Comparison of ENCODE assay signal across 11 cellular contexts in genomic region chr5:172078726-172079345, GRCh38.
DNase-seq lines count a peak whose midpoint lies in the region; ATAC-seq and TF ChIP-seq lines count a peak whose summit lies in the region.
"Had no signal": no experiment of that assay in that cellular context is flagged by ENCODE, and none has a peak within 500 bp of the region (broad histone marks: within the 10 kb centered on the region; RNA-seq: fewer than 3 reads in every experiment).

No MANE protein-coding gene starts in this region.

- H3K4me1 ChIP-seq in left lung, result peaks cover 0 to 26% of the 10 kb centered on the region in 2 donors

- intact Hi-C loops in left lung (cut with DNase I) (no loop called here), posterior vena cava (cut with DNase I) (no loop called here)

- H3K4me3 ChIP-seq in left lung (no peak overlapping the region), coronary artery (no peak overlapping the region)
- H3K4me3 ChIP-seq: neural progenitor cell had no signal

- peaks cover 20% of the 10 kb centered on the region for H3K4me1 Mint-ChIP-seq in stimulated activated naive CD8-positive, alpha-beta T cell treated with anti-CD3 and anti-CD28 coated beads, Interleukin-15, Interleukin-2, amounts not matched to agents 100 ng/mL and 50 ng/mL, for 24 hours (ENCODE audit: low read depth)

- no peaks in the 10 kb centered on the region for H3K27me3 ChIP-seq in left lung
- H3K27me3 ChIP-seq: neural progenitor cell had no signal

- H3K9me3 ChIP-seq in left lung, result no peaks in the 10 kb centered on the region
- H3K9me3 ChIP-seq: Caco-2 had no signal

- H3K27ac Mint-ChIP-seq in stimulated activated naive CD8-positive, alpha-beta T cell treated with anti-CD3 and anti-CD28 coated beads, Interleukin-15, Interleukin-2, amounts not matched to agents 100 ng/mL and 50 ng/mL, for 24 hours, result peak overlapping the region; percentile 32
- H3K27ac Mint-ChIP-seq in activated naive CD4-positive, alpha-beta T cell treated with anti-CD3 and anti-CD28 coated beads, Interleukin-2, amount 50 U/mL, for 72 hours, result peak overlapping the region; percentile 14 to 81
- H3K27ac Mint-ChIP-seq: neural progenitor cell had no signal

- H3K27ac ChIP-seq in left lung (peak overlapping the region in 1 of 2 donors; percentile 58), coronary artery (no peak overlapping the region)
- H3K27ac ChIP-seq: neural progenitor cell had no signal

- peaks cover 0 to 79% of the 10 kb centered on the region in 2 donors for H3K36me3 ChIP-seq in left lung
- H3K36me3 ChIP-seq: neural progenitor cell had no signal

- ATAC-seq in stimulated activated naive CD8-positive, alpha-beta T cell treated with anti-CD3 and anti-CD28 coated beads, Interleukin-15, Interleukin-2, amounts not matched to agents 100 U/mL and 50 U/mL, for 24 hours, result no peak
- peak in 1 of 2 donors; percentile 52 for ATAC-seq in activated naive CD4-positive, alpha-beta T cell treated with anti-CD3 and anti-CD28 coated beads, Interleukin-2, amount 50 U/mL, for 72 hours
- ATAC-seq in left lung (peak; percentile 78), GM19467 (IDR thresholded peaks at IDR 0.05; ENCODE audit: unreplicated experiment) (no peak), HG02588 (IDR thresholded peaks at IDR 0.05; ENCODE audit: unreplicated experiment) (no peak)

- no peak overlapping the region for H3K4me3 Mint-ChIP-seq in stimulated activated naive CD8-positive, alpha-beta T cell treated with anti-CD3 and anti-CD28 coated beads, Interleukin-15, Interleukin-2, amounts not matched to agents 100 ng/mL and 50 ng/mL, for 24 hours
- H3K4me3 Mint-ChIP-seq: neural progenitor cell had no signal

- TF ChIP-seq CTCF in left lung (IDR thresholded peaks at IDR 0.05) (no peak), coronary artery (IDR thresholded peaks at IDR 0.05) (no peak)

- H3K27me3 Mint-ChIP-seq in stimulated activated naive CD8-positive, alpha-beta T cell treated with anti-CD3 and anti-CD28 coated beads, Interleukin-15, Interleukin-2, amounts not matched to agents 100 ng/mL and 50 ng/mL, for 24 hours, result no peaks in the 10 kb centered on the region

- no peaks in the 10 kb centered on the region for H3K9me3 Mint-ChIP-seq in stimulated activated naive CD8-positive, alpha-beta T cell treated with anti-CD3 and anti-CD28 coated beads, Interleukin-15, Interleukin-2, amounts not matched to agents 100 ng/mL and 50 ng/mL, for 24 hours
- H3K9me3 Mint-ChIP-seq in activated naive CD4-positive, alpha-beta T cell treated with anti-CD3 and anti-CD28 coated beads, Interleukin-2, amount 50 U/mL, for 72 hours, result no peaks in the 10 kb centered on the region
- H3K9me3 Mint-ChIP-seq: neural progenitor cell had no signal

- no peak for DNase-seq in stimulated activated naive CD8-positive, alpha-beta T cell treated with anti-CD3 and anti-CD28 coated beads, Interleukin-15, Interleukin-2, amounts not matched to agents 100 U/mL and 50 U/mL, for 24 hours
- peak in 1 of 2 donors; percentile 9 for DNase-seq in activated naive CD4-positive, alpha-beta T cell treated with anti-CD3 and anti-CD28 coated beads, Interleukin-2, amount 50 U/mL, for 72 hours (ENCODE audit: low spot score in 2 of 2)
- DNase-seq in left lung (peak in 1 of 2 donors; percentile 56), coronary artery (ENCODE audit: low spot score) (no peak), posterior vena cava (ENCODE audit: low spot score) (no peak)
- DNase-seq: Caco-2, NCI-H345 had no signal

- H3K36me3 Mint-ChIP-seq in stimulated activated naive CD8-positive, alpha-beta T cell treated with anti-CD3 and anti-CD28 coated beads, Interleukin-15, Interleukin-2, amounts not matched to agents 100 ng/mL and 50 ng/mL, for 24 hours (ENCODE audit: low read depth), result peaks cover 71% of the 10 kb centered on the region
- H3K36me3 Mint-ChIP-seq in activated naive CD4-positive, alpha-beta T cell treated with anti-CD3 and anti-CD28 coated beads, Interleukin-2, amount 50 U/mL, for 72 hours, result peaks cover 10 to 41% of the 10 kb centered on the region in 2 donors
